ENCODE assay signal across 13 cellular contexts in genomic region chr2:72999729-73000725, GRCh38.
A peak's percentile ranks its signal among the peaks of the same experiment; 100 is the strongest.
DNase-seq lines count a peak whose midpoint lies in the region; ATAC-seq and TF ChIP-seq lines count a peak whose summit lies in the region.
"Had no signal": no experiment of that assay in that cellular context is flagged by ENCODE, and none has a peak within 500 bp of the region (broad histone marks: within the 10 kb centered on the region; RNA-seq: fewer than 3 reads in every experiment).

No MANE protein-coding gene starts in this region.

- no peaks in the 10 kb centered on the region for H3K36me3 Mint-ChIP-seq in activated CD8-positive, alpha-beta memory T cell treated with anti-CD3 and anti-CD28 coated beads, Interleukin-2, amount 10 ng/mL, durations not matched to agents 7 days and 5 days

- no peaks in the 10 kb centered on the region for H3K9me3 Mint-ChIP-seq in activated CD8-positive, alpha-beta memory T cell treated with anti-CD3 and anti-CD28 coated beads, Interleukin-2, amount 10 ng/mL, durations not matched to agents 7 days and 5 days (ENCODE audit: low read depth)
- H3K9me3 Mint-ChIP-seq: T-helper 2 cell treated with Interferon-gamma antibody and Interleukin-4, amounts not matched to agents 5 μg/mL and 100 μg/mL, for 36 hours had no signal

- H3K4me1 ChIP-seq in RWPE2 (ENCODE audit: insufficient read depth, poor library complexity, severe bottlenecking): no peaks in the 10 kb centered on the region
- H3K4me1 ChIP-seq in fibroblast of lung (ENCODE audit: control insufficient read depth, extremely low read depth, insufficient read depth, low read length): peaks cover 2% of the 10 kb centered on the region
- H3K4me1 ChIP-seq: gastrocnemius medialis, lower lobe of right lung had no signal

- no peaks in the 10 kb centered on the region for H3K9me3 ChIP-seq in RWPE2 (ENCODE audit: severe bottlenecking)
- no peaks in the 10 kb centered on the region for H3K9me3 ChIP-seq in fibroblast of lung (ENCODE audit: control insufficient read depth, insufficient read depth, low read depth, low read length)
- H3K9me3 ChIP-seq: gastrocnemius medialis, lower lobe of right lung had no signal

- no peak overlapping the region for H3K9ac ChIP-seq in fibroblast of lung (ENCODE audit: insufficient read depth, low read length)

- no peak overlapping the region for H3K4me3 Mint-ChIP-seq in activated CD8-positive, alpha-beta memory T cell treated with anti-CD3 and anti-CD28 coated beads, Interleukin-2, amount 10 ng/mL, durations not matched to agents 7 days and 5 days
- H3K4me3 Mint-ChIP-seq: T-helper 2 cell treated with Interferon-gamma antibody and Interleukin-4, amounts not matched to agents 5 μg/mL and 100 μg/mL, for 36 hours had no signal

- H3K27me3 ChIP-seq in RWPE2 (ENCODE audit: insufficient read depth, poor library complexity, severe bottlenecking): no peaks in the 10 kb centered on the region
- no peaks in the 10 kb centered on the region for H3K27me3 ChIP-seq in fibroblast of lung (ENCODE audit: control insufficient read depth, insufficient read depth, low read length)
- H3K27me3 ChIP-seq: gastrocnemius medialis had no signal

- H3K27me3 Mint-ChIP-seq in activated CD8-positive, alpha-beta memory T cell treated with anti-CD3 and anti-CD28 coated beads, Interleukin-2, amount 10 ng/mL, durations not matched to agents 7 days and 5 days: no peaks in the 10 kb centered on the region

- H3K79me2 ChIP-seq in fibroblast of lung (ENCODE audit: control insufficient read depth, insufficient read depth, low read length): no peaks in the 10 kb centered on the region

- peak; percentile 45 for DNase-seq in activated CD8-positive, alpha-beta memory T cell treated with anti-CD3 and anti-CD28 coated beads, Interleukin-2, amount 50 U/mL, for 48 hours
- DNase-seq in activated CD8-positive, alpha-beta memory T cell treated with anti-CD3 and anti-CD28 coated beads, Interleukin-2, amount 10 ng/mL, durations not matched to agents 7 days and 5 days: no peak
- DNase-seq in RWPE2 (ENCODE audit: low spot score) (no peak), fibroblast of lung (ENCODE audit: low read depth in 2 of 2) (peak; percentile 33 to 81), renal cortical epithelial cell (ENCODE audit: low read depth) (peak; percentile 71), NCI-H2081 treated with DMSO at 0.1 percent for 48 hours (lab: John Stamatoyannopoulos, UW) (no peak), DMS 273 (lab: John Stamatoyannopoulos, UW; ENCODE audit: unreplicated experiment) (no peak), NCI-H187 treated with DMSO at 0.1 percent for 48 hours (lab: John Stamatoyannopoulos, UW) (no peak)
- DNase-seq: caudate nucleus, gastrocnemius medialis, lower lobe of right lung, NCI-H1694 had no signal

- H3K4me2 ChIP-seq in fibroblast of lung (ENCODE audit: extremely low read depth, insufficient read depth, low read length): peak overlapping the region; percentile 30

- H3K36me3 ChIP-seq in RWPE2 (ENCODE audit: low read depth) (no peaks in the 10 kb centered on the region), fibroblast of lung (ENCODE audit: control insufficient read depth, insufficient read depth, low read length) (no peaks in the 10 kb centered on the region)
- H3K36me3 ChIP-seq: lower lobe of right lung had no signal

- ATAC-seq in activated CD8-positive, alpha-beta memory T cell treated with anti-CD3 and anti-CD28 coated beads, Interleukin-2, amount 10 ng/mL, durations not matched to agents 7 days and 5 days: no peak
- ATAC-seq in RWPE2 (ENCODE audit: low read depth): peak; percentile 73
- ATAC-seq: gastrocnemius medialis, lower lobe of right lung had no signal

- TF ChIP-seq CTCF in RWPE2 (IDR thresholded peaks at IDR 0.05; ENCODE audit: poor library complexity, severe bottlenecking) (no peak), fibroblast of lung (conservative IDR thresholded peaks at IDR 0.05 in 1 of 2, IDR thresholded peaks at IDR 0.05 in 1 of 2; ENCODE audit: low read depth in 1 of 2, low read length in 2 of 2) (no peak)

- no peak overlapping the region for H2AFZ ChIP-seq in fibroblast of lung (ENCODE audit: low read length)

- no peak overlapping the region for H3K27ac Mint-ChIP-seq in activated CD8-positive, alpha-beta memory T cell treated with anti-CD3 and anti-CD28 coated beads, Interleukin-2, amount 10 ng/mL, durations not matched to agents 7 days and 5 days
- H3K27ac Mint-ChIP-seq: T-helper 2 cell treated with Interferon-gamma antibody and Interleukin-4, amounts not matched to agents 5 μg/mL and 100 μg/mL, for 36 hours had no signal

- CTCF ChIA-PET in activated CD8-positive, alpha-beta memory T cell treated with anti-CD3 and anti-CD28 coated beads, Interleukin-2, amount 10 ng/mL, durations not matched to agents 7 days and 5 days (lab: Charles Lee): interaction anchor here (1.8 kb wide), 1 partner anchor 177 kb away, joined by 6 read pairs; no protein-coding TSS in a partner anchor

- no peaks in the 10 kb centered on the region for H3K4me1 Mint-ChIP-seq in activated CD8-positive, alpha-beta memory T cell treated with anti-CD3 and anti-CD28 coated beads, Interleukin-2, amount 10 ng/mL, durations not matched to agents 7 days and 5 days

- no peak overlapping the region for H3K27ac ChIP-seq in RWPE2 (ENCODE audit: poor library complexity, severe bottlenecking)
- no peak overlapping the region for H3K27ac ChIP-seq in fibroblast of lung (ENCODE audit: insufficient read depth, low read length)
- H3K27ac ChIP-seq: gastrocnemius medialis, lower lobe of right lung had no signal

- H3K4me3 ChIP-seq in RWPE2 (ENCODE audit: severe bottlenecking): no peak overlapping the region
- H3K4me3 ChIP-seq in fibroblast of lung (replicated peaks in 1 of 4; ENCODE audit: control extremely low read depth in 1 of 4, insufficient read depth in 1 of 4, low read depth in 3 of 4, low read length in 4 of 4): no peak overlapping the region
- H3K4me3 ChIP-seq: gastrocnemius medialis, lower lobe of right lung had no signal

- H4K20me1 ChIP-seq in fibroblast of lung (ENCODE audit: control insufficient read depth, extremely low read depth, insufficient read depth, low read length): no peaks in the 10 kb centered on the region

Comparison
In these comparisons a context has a peak if more than half of its experiments do, and no peak if none do; other contexts are left out.
1. DNase-seq: peak in activated CD8-positive, alpha-beta memory T cell treated with anti-CD3 and anti-CD28 coated beads, Interleukin-2, amount 50 U/mL, for 48 hours (single experiment), fibroblast of lung (2 of 2) and renal cortical epithelial cell (single experiment); none in activated CD8-positive, alpha-beta memory T cell treated with anti-CD3 and anti-CD28 coated beads, Interleukin-2, amount 10 ng/mL, durations not matched to agents 7 days and 5 days (single experiment), RWPE2 (single experiment), NCI-H2081 treated with DMSO at 0.1 percent for 48 hours (single experiment), DMS 273 (single experiment) and NCI-H187 treated with DMSO at 0.1 percent for 48 hours (single experiment).